9 cellular contexts compared by ENCODE assay signal in genomic region chrX:125132274-125132673, GRCh38.
DNase-seq lines count a peak whose midpoint lies in the region; ATAC-seq and TF ChIP-seq lines count a peak whose summit lies in the region.
"Had no signal": no experiment of that assay in that cellular context is flagged by ENCODE, and none has a peak within 500 bp of the region (broad histone marks: within the 10 kb centered on the region; RNA-seq: fewer than 3 reads in every experiment).

No MANE protein-coding gene starts in this region.

- DNase-seq in AML-193 (lab: John Stamatoyannopoulos, UW) (peak; percentile 10 to 22), NCI-H1694 treated with DMSO at 0.1 percent for 48 hours (lab: John Stamatoyannopoulos, UW) (peak; percentile 27), epithelial cell of proximal tubule (ENCODE audit: low read depth) (no peak), heart left ventricle (no peak), retina (no peak), NCI-H345 (lab: John Stamatoyannopoulos, UW) (no peak), GM19240 (ENCODE audit: insufficient read length, low spot score) (no peak)
- DNase-seq: stimulated activated CD4-positive, alpha-beta T cell treated with anti-CD3 and anti-CD28 coated beads, Interleukin-2, amount 100 ng/mL, for 48 hours had no signal

- no peaks in the 10 kb centered on the region for H3K27me3 ChIP-seq in heart left ventricle

- WGBS in heart left ventricle, 4 donors, result 18 to 44% (median 37%) methylated on average over 2 of the region's 2 CpGs

- ATAC-seq in GM18858 (IDR thresholded peaks at IDR 0.05; ENCODE audit: unreplicated experiment) (peak; percentile 41), heart left ventricle (no peak)

- no peak for TF ChIP-seq POLR2A in heart left ventricle (IDR thresholded peaks at IDR 0.05)

- no peaks in the 10 kb centered on the region for H3K4me1 ChIP-seq in heart left ventricle

- no peak overlapping the region for H3K27ac ChIP-seq in heart left ventricle

- intact Hi-C loops in heart left ventricle (cut with DNase I), result no loop called here

- H3K9me3 ChIP-seq in heart left ventricle, result no peaks in the 10 kb centered on the region

- no peaks in the 10 kb centered on the region for H3K36me3 ChIP-seq in heart left ventricle

- no peak overlapping the region for H3K4me3 ChIP-seq in epithelial cell of proximal tubule (ENCODE audit: low read depth, low read length)
- no peak overlapping the region for H3K4me3 ChIP-seq in heart left ventricle

- peak; percentile 70 for TF ChIP-seq CTCF in epithelial cell of proximal tubule (conservative IDR thresholded peaks at IDR 0.05; ENCODE audit: low read depth, low read length)
- peak in 3 of 12 donors; percentile 8 to 17 (median 14) for TF ChIP-seq CTCF in heart left ventricle (IDR thresholded peaks at IDR 0.05)

Comparison
In these comparisons a context has a peak if more than half of its experiments do, and no peak if none do; other contexts are left out.
1. DNase-seq: peak in AML-193 (2 of 2) and NCI-H1694 treated with DMSO at 0.1 percent for 48 hours (single experiment); none in epithelial cell of proximal tubule (single experiment), heart left ventricle (0 of 5), retina (single experiment), NCI-H345 (single experiment) and GM19240 (single experiment).